In the genomic region with DNA sequence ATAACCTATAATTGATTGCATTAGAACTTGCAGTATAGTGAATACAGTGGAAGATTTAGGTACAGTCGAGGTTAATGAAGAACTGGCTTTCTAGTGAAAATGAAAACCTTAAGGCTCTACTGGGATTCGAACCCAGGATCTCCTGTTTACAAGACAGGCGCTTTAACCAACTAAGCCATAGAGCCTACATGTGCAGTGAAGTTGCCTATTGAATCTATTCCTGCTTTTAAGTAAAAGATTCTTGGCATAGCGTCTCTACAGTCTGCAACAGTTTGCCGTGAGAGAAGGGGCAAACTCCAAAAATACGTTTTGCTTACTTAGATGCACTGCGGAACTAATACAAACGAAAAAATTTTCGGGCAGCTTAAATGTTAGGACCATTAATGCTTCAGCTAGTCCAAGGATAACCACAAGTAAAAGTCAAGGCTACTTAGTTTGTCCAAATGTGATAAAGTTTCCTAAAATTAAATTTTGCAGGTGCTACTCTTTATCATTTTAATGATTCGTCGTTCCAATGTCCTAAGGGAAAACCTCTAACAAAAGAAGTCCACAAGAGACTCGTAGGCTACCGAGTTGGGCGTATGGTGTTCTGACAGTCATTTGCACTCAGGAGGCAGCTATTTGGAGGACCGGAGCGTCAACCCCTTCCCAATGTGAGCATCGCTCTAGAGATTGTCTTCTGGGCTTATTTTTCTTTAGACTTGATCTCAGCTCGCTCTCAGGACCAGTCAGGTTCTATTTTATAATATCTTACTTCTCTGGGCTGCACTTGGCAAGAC, we compare ENCODE assay signal across 1 cellular context.
TF ChIP-seq lines count a peak whose summit lies in the region.

No MANE protein-coding gene starts in this region.

TF ChIP-seq in K562, 482 proteins besides CTCF, POLR2A, EP300 and RAD21 (continued from another document and continues in another):
- TF ChIP-seq, protein P1, sequence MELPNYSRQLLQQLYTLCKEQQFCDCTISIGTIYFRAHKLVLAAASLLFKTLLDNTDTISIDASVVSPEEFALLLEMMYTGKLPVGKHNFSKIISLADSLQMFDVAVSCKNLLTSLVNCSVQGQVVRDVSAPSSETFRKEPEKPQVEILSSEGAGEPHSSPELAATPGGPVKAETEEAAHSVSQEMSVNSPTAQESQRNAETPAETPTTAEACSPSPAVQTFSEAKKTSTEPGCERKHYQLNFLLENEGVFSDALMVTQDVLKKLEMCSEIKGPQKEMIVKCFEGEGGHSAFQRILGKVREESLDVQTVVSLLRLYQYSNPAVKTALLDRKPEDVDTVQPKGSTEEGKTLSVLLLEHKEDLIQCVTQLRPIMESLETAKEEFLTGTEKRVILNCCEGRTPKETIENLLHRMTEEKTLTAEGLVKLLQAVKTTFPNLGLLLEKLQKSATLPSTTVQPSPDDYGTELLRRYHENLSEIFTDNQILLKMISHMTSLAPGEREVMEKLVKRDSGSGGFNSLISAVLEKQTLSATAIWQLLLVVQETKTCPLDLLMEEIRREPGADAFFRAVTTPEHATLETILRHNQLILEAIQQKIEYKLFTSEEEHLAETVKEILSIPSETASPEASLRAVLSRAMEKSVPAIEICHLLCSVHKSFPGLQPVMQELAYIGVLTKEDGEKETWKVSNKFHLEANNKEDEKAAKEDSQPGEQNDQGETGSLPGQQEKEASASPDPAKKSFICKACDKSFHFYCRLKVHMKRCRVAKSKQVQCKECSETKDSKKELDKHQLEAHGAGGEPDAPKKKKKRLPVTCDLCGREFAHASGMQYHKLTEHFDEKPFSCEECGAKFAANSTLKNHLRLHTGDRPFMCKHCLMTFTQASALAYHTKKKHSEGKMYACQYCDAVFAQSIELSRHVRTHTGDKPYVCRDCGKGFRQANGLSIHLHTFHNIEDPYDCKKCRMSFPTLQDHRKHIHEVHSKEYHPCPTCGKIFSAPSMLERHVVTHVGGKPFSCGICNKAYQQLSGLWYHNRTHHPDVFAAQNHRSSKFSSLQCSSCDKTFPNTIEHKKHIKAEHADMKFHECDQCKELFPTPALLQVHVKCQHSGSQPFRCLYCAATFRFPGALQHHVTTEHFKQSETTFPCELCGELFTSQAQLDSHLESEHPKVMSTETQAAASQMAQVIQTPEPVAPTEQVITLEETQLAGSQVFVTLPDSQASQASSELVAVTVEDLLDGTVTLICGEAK (IDR thresholded peaks at IDR 0.05), result peak; percentile 89
- TF ChIP-seq, protein P1 (CRISPR knock-in tag; IDR thresholded peaks at IDR 0.05), result no peak
- TF ChIP-seq NR2F6 (CRISPR knock-in tag; IDR thresholded peaks at IDR 0.05), result peak; percentile 43; the same call in 1 of the 2 replicates
- no peak for TF ChIP-seq ZNF232 (CRISPR knock-in tag; IDR thresholded peaks at IDR 0.05)
- TF ChIP-seq TOE1 (IDR thresholded peaks at IDR 0.05; ENCODE audit: borderline replicate concordance), result peak; percentile 59; the same call in 1 of the 2 replicates
- TF ChIP-seq TOE1 (CRISPR knock-in tag; IDR thresholded peaks at IDR 0.05; ENCODE audit: borderline replicate concordance, low read depth), result no peak
- TF ChIP-seq, protein P2, sequence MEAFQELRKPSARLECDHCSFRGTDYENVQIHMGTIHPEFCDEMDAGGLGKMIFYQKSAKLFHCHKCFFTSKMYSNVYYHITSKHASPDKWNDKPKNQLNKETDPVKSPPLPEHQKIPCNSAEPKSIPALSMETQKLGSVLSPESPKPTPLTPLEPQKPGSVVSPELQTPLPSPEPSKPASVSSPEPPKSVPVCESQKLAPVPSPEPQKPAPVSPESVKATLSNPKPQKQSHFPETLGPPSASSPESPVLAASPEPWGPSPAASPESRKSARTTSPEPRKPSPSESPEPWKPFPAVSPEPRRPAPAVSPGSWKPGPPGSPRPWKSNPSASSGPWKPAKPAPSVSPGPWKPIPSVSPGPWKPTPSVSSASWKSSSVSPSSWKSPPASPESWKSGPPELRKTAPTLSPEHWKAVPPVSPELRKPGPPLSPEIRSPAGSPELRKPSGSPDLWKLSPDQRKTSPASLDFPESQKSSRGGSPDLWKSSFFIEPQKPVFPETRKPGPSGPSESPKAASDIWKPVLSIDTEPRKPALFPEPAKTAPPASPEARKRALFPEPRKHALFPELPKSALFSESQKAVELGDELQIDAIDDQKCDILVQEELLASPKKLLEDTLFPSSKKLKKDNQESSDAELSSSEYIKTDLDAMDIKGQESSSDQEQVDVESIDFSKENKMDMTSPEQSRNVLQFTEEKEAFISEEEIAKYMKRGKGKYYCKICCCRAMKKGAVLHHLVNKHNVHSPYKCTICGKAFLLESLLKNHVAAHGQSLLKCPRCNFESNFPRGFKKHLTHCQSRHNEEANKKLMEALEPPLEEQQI (IDR thresholded peaks at IDR 0.05), result peak; percentile 83; the same call in 1 of the 2 replicates
- TF ChIP-seq PTTG1 (tag; IDR thresholded peaks at IDR 0.05; ENCODE audit: low read depth), result no peak
- peak; percentile 79 for TF ChIP-seq TARDBP (IDR thresholded peaks at IDR 0.05)
- TF ChIP-seq, protein P3, sequence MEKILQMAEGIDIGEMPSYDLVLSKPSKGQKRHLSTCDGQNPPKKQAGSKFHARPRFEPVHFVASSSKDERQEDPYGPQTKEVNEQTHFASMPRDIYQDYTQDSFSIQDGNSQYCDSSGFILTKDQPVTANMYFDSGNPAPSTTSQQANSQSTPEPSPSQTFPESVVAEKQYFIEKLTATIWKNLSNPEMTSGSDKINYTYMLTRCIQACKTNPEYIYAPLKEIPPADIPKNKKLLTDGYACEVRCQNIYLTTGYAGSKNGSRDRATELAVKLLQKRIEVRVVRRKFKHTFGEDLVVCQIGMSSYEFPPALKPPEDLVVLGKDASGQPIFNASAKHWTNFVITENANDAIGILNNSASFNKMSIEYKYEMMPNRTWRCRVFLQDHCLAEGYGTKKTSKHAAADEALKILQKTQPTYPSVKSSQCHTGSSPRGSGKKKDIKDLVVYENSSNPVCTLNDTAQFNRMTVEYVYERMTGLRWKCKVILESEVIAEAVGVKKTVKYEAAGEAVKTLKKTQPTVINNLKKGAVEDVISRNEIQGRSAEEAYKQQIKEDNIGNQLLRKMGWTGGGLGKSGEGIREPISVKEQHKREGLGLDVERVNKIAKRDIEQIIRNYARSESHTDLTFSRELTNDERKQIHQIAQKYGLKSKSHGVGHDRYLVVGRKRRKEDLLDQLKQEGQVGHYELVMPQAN (IDR thresholded peaks at IDR 0.05; ENCODE audit: borderline replicate concordance), result 0 out of 2 replicates have a peak, but pooled peaks have one; percentile 35
- peak; percentile 24 to 72; a peak in 1 of 4 replicates for TF ChIP-seq TEAD1 (CRISPR knock-in tag; IDR thresholded peaks at IDR 0.05)
- TF ChIP-seq, protein P4, sequence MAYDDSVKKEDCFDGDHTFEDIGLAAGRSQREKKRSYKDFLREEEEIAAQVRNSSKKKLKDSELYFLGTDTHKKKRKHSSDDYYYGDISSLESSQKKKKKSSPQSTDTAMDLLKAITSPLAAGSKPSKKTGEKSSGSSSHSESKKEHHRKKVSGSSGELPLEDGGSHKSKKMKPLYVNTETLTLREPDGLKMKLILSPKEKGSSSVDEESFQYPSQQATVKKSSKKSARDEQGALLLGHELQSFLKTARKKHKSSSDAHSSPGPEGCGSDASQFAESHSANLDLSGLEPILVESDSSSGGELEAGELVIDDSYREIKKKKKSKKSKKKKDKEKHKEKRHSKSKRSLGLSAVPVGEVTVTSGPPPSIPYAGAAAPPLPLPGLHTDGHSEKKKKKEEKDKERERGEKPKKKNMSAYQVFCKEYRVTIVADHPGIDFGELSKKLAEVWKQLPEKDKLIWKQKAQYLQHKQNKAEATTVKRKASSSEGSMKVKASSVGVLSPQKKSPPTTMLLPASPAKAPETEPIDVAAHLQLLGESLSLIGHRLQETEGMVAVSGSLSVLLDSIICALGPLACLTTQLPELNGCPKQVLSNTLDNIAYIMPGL (CRISPR knock-in tag; IDR thresholded peaks at IDR 0.05), result peak; percentile 72; the same call in 1 of the 2 replicates
- TF ChIP-seq, protein P5, sequence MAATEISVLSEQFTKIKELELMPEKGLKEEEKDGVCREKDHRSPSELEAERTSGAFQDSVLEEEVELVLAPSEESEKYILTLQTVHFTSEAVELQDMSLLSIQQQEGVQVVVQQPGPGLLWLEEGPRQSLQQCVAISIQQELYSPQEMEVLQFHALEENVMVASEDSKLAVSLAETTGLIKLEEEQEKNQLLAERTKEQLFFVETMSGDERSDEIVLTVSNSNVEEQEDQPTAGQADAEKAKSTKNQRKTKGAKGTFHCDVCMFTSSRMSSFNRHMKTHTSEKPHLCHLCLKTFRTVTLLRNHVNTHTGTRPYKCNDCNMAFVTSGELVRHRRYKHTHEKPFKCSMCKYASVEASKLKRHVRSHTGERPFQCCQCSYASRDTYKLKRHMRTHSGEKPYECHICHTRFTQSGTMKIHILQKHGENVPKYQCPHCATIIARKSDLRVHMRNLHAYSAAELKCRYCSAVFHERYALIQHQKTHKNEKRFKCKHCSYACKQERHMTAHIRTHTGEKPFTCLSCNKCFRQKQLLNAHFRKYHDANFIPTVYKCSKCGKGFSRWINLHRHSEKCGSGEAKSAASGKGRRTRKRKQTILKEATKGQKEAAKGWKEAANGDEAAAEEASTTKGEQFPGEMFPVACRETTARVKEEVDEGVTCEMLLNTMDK (IDR thresholded peaks at IDR 0.05; ENCODE audit: borderline replicate concordance, insufficient read depth, low read depth, low read length, poor library complexity, severe bottlenecking), result no peak
- TF ChIP-seq ZSCAN32 (CRISPR knock-in tag; IDR thresholded peaks at IDR 0.05), result 0 out of 2 replicates have a peak, but pooled peaks have one; percentile 29
- peak; percentile 31; the same call in 1 of the 2 replicates for TF ChIP-seq LEF1 (IDR thresholded peaks at IDR 0.05)
- peak; percentile 91 for TF ChIP-seq POLR2AphosphoS2 (IDR thresholded peaks at IDR 0.05; ENCODE audit: low read length)
- TF ChIP-seq TRIM24 (IDR thresholded peaks at IDR 0.05), result 0 out of 4 replicates have a peak, but pooled peaks of 1 of the 2 experiments have one; percentile 39
- peak; percentile 36 for TF ChIP-seq RBM39 (optimal IDR thresholded peaks at IDR 0.05; ENCODE audit: low read depth, low read length)
- TF ChIP-seq ARID1B (IDR thresholded peaks at IDR 0.05), result no peak
- peak; percentile 68 for TF ChIP-seq BRF1 (IDR thresholded peaks at IDR 0.05; ENCODE audit: borderline replicate concordance, extremely low read depth, insufficient read length)
- TF ChIP-seq, protein P6, sequence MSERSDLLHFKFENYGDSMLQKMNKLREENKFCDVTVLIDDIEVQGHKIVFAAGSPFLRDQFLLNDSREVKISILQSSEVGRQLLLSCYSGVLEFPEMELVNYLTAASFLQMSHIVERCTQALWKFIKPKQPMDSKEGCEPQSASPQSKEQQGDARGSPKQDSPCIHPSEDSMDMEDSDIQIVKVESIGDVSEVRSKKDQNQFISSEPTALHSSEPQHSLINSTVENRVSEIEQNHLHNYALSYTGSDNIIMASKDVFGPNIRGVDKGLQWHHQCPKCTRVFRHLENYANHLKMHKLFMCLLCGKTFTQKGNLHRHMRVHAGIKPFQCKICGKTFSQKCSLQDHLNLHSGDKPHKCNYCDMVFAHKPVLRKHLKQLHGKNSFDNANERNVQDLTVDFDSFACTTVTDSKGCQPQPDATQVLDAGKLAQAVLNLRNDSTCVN (CRISPR knock-in tag; IDR thresholded peaks at IDR 0.05), result 0 out of 2 replicates have a peak, but pooled peaks have one; percentile 45
- TF ChIP-seq CREB1 (IDR thresholded peaks at IDR 0.05), result no peak
- TF ChIP-seq CREB1 (CRISPR knock-in tag; IDR thresholded peaks at IDR 0.05), result peak; percentile 37; the same call in 1 of the 2 replicates
- TF ChIP-seq SUPT5H (IDR thresholded peaks at IDR 0.05), result peak; percentile 45; the same call in 1 of the 2 replicates
- TF ChIP-seq, protein P7, sequence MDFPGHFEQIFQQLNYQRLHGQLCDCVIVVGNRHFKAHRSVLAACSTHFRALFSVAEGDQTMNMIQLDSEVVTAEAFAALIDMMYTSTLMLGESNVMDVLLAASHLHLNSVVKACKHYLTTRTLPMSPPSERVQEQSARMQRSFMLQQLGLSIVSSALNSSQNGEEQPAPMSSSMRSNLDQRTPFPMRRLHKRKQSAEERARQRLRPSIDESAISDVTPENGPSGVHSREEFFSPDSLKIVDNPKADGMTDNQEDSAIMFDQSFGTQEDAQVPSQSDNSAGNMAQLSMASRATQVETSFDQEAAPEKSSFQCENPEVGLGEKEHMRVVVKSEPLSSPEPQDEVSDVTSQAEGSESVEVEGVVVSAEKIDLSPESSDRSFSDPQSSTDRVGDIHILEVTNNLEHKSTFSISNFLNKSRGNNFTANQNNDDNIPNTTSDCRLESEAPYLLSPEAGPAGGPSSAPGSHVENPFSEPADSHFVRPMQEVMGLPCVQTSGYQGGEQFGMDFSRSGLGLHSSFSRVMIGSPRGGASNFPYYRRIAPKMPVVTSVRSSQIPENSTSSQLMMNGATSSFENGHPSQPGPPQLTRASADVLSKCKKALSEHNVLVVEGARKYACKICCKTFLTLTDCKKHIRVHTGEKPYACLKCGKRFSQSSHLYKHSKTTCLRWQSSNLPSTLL (IDR thresholded peaks at IDR 0.05), result peak; percentile 80
- TF ChIP-seq, protein P8, sequence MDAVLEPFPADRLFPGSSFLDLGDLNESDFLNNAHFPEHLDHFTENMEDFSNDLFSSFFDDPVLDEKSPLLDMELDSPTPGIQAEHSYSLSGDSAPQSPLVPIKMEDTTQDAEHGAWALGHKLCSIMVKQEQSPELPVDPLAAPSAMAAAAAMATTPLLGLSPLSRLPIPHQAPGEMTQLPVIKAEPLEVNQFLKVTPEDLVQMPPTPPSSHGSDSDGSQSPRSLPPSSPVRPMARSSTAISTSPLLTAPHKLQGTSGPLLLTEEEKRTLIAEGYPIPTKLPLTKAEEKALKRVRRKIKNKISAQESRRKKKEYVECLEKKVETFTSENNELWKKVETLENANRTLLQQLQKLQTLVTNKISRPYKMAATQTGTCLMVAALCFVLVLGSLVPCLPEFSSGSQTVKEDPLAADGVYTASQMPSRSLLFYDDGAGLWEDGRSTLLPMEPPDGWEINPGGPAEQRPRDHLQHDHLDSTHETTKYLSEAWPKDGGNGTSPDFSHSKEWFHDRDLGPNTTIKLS (IDR thresholded peaks at IDR 0.05; ENCODE audit: borderline replicate concordance, low read depth), result no peak
